ENCODE assay signal across 15 cellular contexts in genomic region chr5:131322926-131323325, GRCh38. TPM values are rescaled to one million over a fixed set of nuclear protein-coding genes. Genes with fewer than 3 reads are reported as not detected.
A peak's percentile ranks its signal among the peaks of the same experiment; 100 is the strongest.
DNase-seq lines count a peak whose midpoint lies in the region; ATAC-seq, FAIRE-seq and TF ChIP-seq lines count a peak whose summit lies in the region.
"Had no signal": no experiment of that assay in that cellular context is flagged by ENCODE, and none has a peak within 500 bp of the region (broad histone marks: within the 10 kb centered on the region; RNA-seq: fewer than 3 reads in every experiment).

No MANE protein-coding gene starts in this region.

- peak overlapping the region; percentile 80 to 94 (median 86) for H3K27ac Mint-ChIP-seq in CD8-positive, alpha-beta memory T cell
- H3K27ac Mint-ChIP-seq in activated naive CD8-positive, alpha-beta T cell = peak overlapping the region; percentile 85
- peak overlapping the region; percentile 36 to 87 (median 82) for H3K27ac Mint-ChIP-seq in immature natural killer cell

- peaks cover 70 to 89% (median 84%) of the 10 kb centered on the region in 3 donors for H3K4me1 Mint-ChIP-seq in CD8-positive, alpha-beta memory T cell
- H3K4me1 Mint-ChIP-seq in activated naive CD8-positive, alpha-beta T cell (ENCODE audit: low read depth) = peaks cover 75% of the 10 kb centered on the region
- peaks cover 73 to 93% of the 10 kb centered on the region in 2 donors for H3K4me1 Mint-ChIP-seq in immature natural killer cell

- no peaks in the 10 kb centered on the region for H3K9me3 ChIP-seq in A549
- H3K9me3 ChIP-seq in CD8-positive, alpha-beta memory T cell (ENCODE audit: low read length) = no peaks in the 10 kb centered on the region
- no peaks in the 10 kb centered on the region for H3K9me3 ChIP-seq in SJCRH30 (replicated peaks)
- H3K9me3 ChIP-seq: pancreas had no signal

- H3K9me3 Mint-ChIP-seq in CD8-positive, alpha-beta memory T cell = peaks cover 0 to 5% (median 0%) of the 10 kb centered on the region in 5 donors
- H3K9me3 Mint-ChIP-seq in activated naive CD8-positive, alpha-beta T cell (ENCODE audit: low read depth) = peaks cover 4% of the 10 kb centered on the region
- no peaks in the 10 kb centered on the region for H3K9me3 Mint-ChIP-seq in immature natural killer cell

- DNase-seq in A549 (ENCODE audit: low read depth in 1 of 2, low spot score in 1 of 2) (no peak), immature natural killer cell (no peak), SJCRH30 (no peak), H4 (ENCODE audit: low spot score) (no peak)
- DNase-seq in CD8-positive, alpha-beta memory T cell = no peak
- DNase-seq: activated CD4-positive, alpha-beta T cell treated with anti-CD3 and anti-CD28 coated beads, Interleukin-2, amount 50 U/mL, for 1 hour; activated gamma-delta T cell; mesendoderm; NCI-H1694; pancreas had no signal

- H3K27me3 Mint-ChIP-seq in CD8-positive, alpha-beta memory T cell = no peaks in the 10 kb centered on the region
- H3K27me3 Mint-ChIP-seq in activated naive CD8-positive, alpha-beta T cell = no peaks in the 10 kb centered on the region
- H3K27me3 Mint-ChIP-seq in immature natural killer cell (ENCODE audit: low read depth in 3 of 3) = peaks cover 0 to 7% (median 0%) of the 10 kb centered on the region in 3 donors

- TF ChIP-seq EP300 in A549 (IDR thresholded peaks at IDR 0.05) = no peak

- no peak for TF ChIP-seq RAD21 in A549 (conservative IDR thresholded peaks at IDR 0.05 in 1 of 2, IDR thresholded peaks at IDR 0.05 in 1 of 2)

- H3K27ac ChIP-seq in A549 (no peak overlapping the region), SJCRH30 (no peak overlapping the region)
- no peak overlapping the region for H3K27ac ChIP-seq in CD8-positive, alpha-beta memory T cell (ENCODE audit: low read depth, low read length)
- H3K27ac ChIP-seq: epithelial cell of prostate, pancreas, skin epidermis had no signal

- CTCF ChIA-PET in A549 (lab: Yijun Ruan, JAX) = interaction anchor here (1.3 kb wide), 1 partner anchor 159 kb away, joined by 3 read pairs; no protein-coding TSS in a partner anchor
- CTCF ChIA-PET in CD8-positive, alpha-beta memory T cell (lab: Charles Lee) = interaction anchor here (1.5 to 1.7 kb wide), 2 partner anchors 58 to 59 kb away, joined by 5 to 6 read pairs; no protein-coding TSS in a partner anchor

- WGBS in A549 (ENCODE audit: missing lambda C conversion rate) = 77% methylated on average over 4 of the region's 4 CpGs

- no peak for FAIRE-seq in A549 (lab: Jason Lieb, UNC)
- FAIRE-seq: pancreas had no signal

- H3K4me1 ChIP-seq in A549 (peaks cover 37% of the 10 kb centered on the region), SJCRH30 (no peaks in the 10 kb centered on the region)
- peaks cover 52% of the 10 kb centered on the region for H3K4me1 ChIP-seq in CD8-positive, alpha-beta memory T cell (ENCODE audit: insufficient read depth, low read length)

- peaks cover 7 to 66% (median 7%) of the 10 kb centered on the region in 3 donors for H3K36me3 Mint-ChIP-seq in CD8-positive, alpha-beta memory T cell
- peaks cover 22% of the 10 kb centered on the region for H3K36me3 Mint-ChIP-seq in activated naive CD8-positive, alpha-beta T cell
- peaks cover 0 to 7% (median 0%) of the 10 kb centered on the region in 3 donors for H3K36me3 Mint-ChIP-seq in immature natural killer cell

- H3K36me3 ChIP-seq in CD8-positive, alpha-beta memory T cell (ENCODE audit: insufficient read depth, low read length) = peaks cover 11% of the 10 kb centered on the region
- H3K36me3 ChIP-seq in SJCRH30 = no peaks in the 10 kb centered on the region
- H3K36me3 ChIP-seq: pancreas had no signal

- H3K4me3 ChIP-seq in A549 (no peak overlapping the region), SJCRH30 (no peak overlapping the region)
- no peak overlapping the region for H3K4me3 ChIP-seq in CD8-positive, alpha-beta memory T cell (ENCODE audit: low read length)
- H3K4me3 ChIP-seq: pancreas, skin epidermis had no signal

- no peak for TF ChIP-seq CTCF in A549 (IDR thresholded peaks at IDR 0.05)

- H3K4me2 ChIP-seq in A549 = peak overlapping the region; percentile 27

- ATAC-seq in A549 (no peak; a peak in 1 of 6 replicates), GM21786 (IDR thresholded peaks at IDR 0.05; ENCODE audit: unreplicated experiment) (no peak), HG02642 (IDR thresholded peaks at IDR 0.05; ENCODE audit: poor library complexity, unreplicated experiment) (no peak)

- POLR2A ChIA-PET in A549 (lab: Yijun Ruan, JAX) = no interaction called here
- POLR2A ChIA-PET in CD8-positive, alpha-beta memory T cell (lab: Charles Lee) = interaction anchor here (0.6 kb wide), 1 partner anchor 56 kb away, joined by 6 read pairs; no protein-coding TSS in a partner anchor

- no peaks in the 10 kb centered on the region for H3K27me3 ChIP-seq in CD8-positive, alpha-beta memory T cell (ENCODE audit: insufficient read depth, low read length, poor library complexity, severe bottlenecking)
- H3K27me3 ChIP-seq in SJCRH30 = no peaks in the 10 kb centered on the region
- H3K27me3 ChIP-seq: pancreas had no signal

- no peak for TF ChIP-seq POLR2A in A549 (IDR thresholded peaks at IDR 0.05; ENCODE audit: low read length)

- H3K4me3 Mint-ChIP-seq in CD8-positive, alpha-beta memory T cell = peak overlapping the region; percentile 21 to 83 (median 71)
- H3K4me3 Mint-ChIP-seq in activated naive CD8-positive, alpha-beta T cell = peak overlapping the region; percentile 52
- peak overlapping the region in 4 of 5 donors; percentile 10 to 72 (median 25) for H3K4me3 Mint-ChIP-seq in immature natural killer cell

TF ChIP-seq in A549, 52 proteins besides CTCF, POLR2A, EP300 and RAD21 (continues in another document):
- TF ChIP-seq, protein P1, sequence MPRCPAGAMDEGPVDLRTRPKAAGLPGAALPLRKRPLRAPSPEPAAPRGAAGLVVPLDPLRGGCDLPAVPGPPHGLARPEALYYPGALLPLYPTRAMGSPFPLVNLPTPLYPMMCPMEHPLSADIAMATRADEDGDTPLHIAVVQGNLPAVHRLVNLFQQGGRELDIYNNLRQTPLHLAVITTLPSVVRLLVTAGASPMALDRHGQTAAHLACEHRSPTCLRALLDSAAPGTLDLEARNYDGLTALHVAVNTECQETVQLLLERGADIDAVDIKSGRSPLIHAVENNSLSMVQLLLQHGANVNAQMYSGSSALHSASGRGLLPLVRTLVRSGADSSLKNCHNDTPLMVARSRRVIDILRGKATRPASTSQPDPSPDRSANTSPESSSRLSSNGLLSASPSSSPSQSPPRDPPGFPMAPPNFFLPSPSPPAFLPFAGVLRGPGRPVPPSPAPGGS (IDR thresholded peaks at IDR 0.05) = no peak
- TF ChIP-seq JUN (IDR thresholded peaks at IDR 0.05) (no peak), PHF8 (IDR thresholded peaks at IDR 0.05; ENCODE audit: borderline replicate concordance, low read depth) (no peak), HOXB5 (CRISPR knock-in tag; IDR thresholded peaks at IDR 0.05) (no peak), NFE2L2 (conservative IDR thresholded peaks at IDR 0.05; ENCODE audit: low read length) (no peak), SMC3 (IDR thresholded peaks at IDR 0.05) (no peak), CHD4 (IDR thresholded peaks at IDR 0.05; ENCODE audit: borderline replicate concordance) (no peak), ATOH8 (CRISPR knock-in tag; IDR thresholded peaks at IDR 0.05; ENCODE audit: low read depth) (no peak), USF2 (IDR thresholded peaks at IDR 0.05) (no peak), NPAS2 (CRISPR knock-in tag; IDR thresholded peaks at IDR 0.05; ENCODE audit: borderline replicate concordance) (no peak), TFCP2L1 (CRISPR knock-in tag; IDR thresholded peaks at IDR 0.05) (no peak)
- TF ChIP-seq, protein P2, sequence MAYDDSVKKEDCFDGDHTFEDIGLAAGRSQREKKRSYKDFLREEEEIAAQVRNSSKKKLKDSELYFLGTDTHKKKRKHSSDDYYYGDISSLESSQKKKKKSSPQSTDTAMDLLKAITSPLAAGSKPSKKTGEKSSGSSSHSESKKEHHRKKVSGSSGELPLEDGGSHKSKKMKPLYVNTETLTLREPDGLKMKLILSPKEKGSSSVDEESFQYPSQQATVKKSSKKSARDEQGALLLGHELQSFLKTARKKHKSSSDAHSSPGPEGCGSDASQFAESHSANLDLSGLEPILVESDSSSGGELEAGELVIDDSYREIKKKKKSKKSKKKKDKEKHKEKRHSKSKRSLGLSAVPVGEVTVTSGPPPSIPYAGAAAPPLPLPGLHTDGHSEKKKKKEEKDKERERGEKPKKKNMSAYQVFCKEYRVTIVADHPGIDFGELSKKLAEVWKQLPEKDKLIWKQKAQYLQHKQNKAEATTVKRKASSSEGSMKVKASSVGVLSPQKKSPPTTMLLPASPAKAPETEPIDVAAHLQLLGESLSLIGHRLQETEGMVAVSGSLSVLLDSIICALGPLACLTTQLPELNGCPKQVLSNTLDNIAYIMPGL (CRISPR knock-in tag; IDR thresholded peaks at IDR 0.05; ENCODE audit: borderline replicate concordance) = no peak
- TF ChIP-seq, protein P3, sequence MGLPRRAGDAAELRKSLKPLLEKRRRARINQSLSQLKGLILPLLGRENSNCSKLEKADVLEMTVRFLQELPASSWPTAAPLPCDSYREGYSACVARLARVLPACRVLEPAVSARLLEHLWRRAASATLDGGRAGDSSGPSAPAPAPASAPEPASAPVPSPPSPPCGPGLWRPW (IDR thresholded peaks at IDR 0.05) = no peak

RNA-seq across cellular contexts. Expression of gene CDC42SE2, which starts 59.1 kb away (rescaled TPM):
- polyA plus RNA-seq in A549 (2011; rRNA removed) (48.7 and 66.4 TPM in 2 replicates), A549 (2017; fragmentation: RNase III; extraction: RNeasy Plus Mini Kit Qiagen cat#74134 plus additional on column Dnase treatment) (25.7 to 27.1 TPM (median 25.8 TPM) in 3 replicates), immature natural killer cell (100 to 1,000 TPM; 296 to 536 (median 342) TPM)
- polyA plus RNA-seq in A549 (2012; cell fraction: cytosol; rRNA removed) = 11.7 and 12.6 TPM in 2 replicates
- polyA plus RNA-seq in A549 (2012; cell fraction: nucleus; rRNA removed) = 3.4 and 7.3 TPM in 2 replicates
- 26.0 and 30.8 TPM in 2 replicates for polyA minus RNA-seq in A549 (2011; rRNA and poly(A)+ RNA removed)
- total RNA-seq in CD8-positive, alpha-beta memory T cell = 100 to 1,000 TPM; 125 to 131 TPM
- polyA plus RNA-seq in CD8-positive, alpha-beta memory T cell = 460 TPM
- total RNA-seq in SJCRH30 (2014; rRNA removed; shearing (Covaris generic)) = 31.3 and 33.7 TPM in 2 replicates
- total RNA-seq in H4 (2014; rRNA removed; shearing (Covaris generic)) = 28.7 and 36.7 TPM in 2 replicates
